9 cellular contexts compared by ENCODE assay signal in genomic region chr21:41953249-41953830, GRCh38. TPM values are rescaled to one million over a fixed set of nuclear protein-coding genes. Genes with fewer than 3 reads are reported as not detected.
A peak's percentile ranks its signal among the peaks of the same experiment; 100 is the strongest.
DNase-seq lines count a peak whose midpoint lies in the region; ATAC-seq, FAIRE-seq and TF ChIP-seq lines count a peak whose summit lies in the region.
"Had no signal": no experiment of that assay in that cellular context is flagged by ENCODE, and none has a peak within 500 bp of the region (broad histone marks: within the 10 kb centered on the region; RNA-seq: fewer than 3 reads in every experiment).

No MANE protein-coding gene starts in this region.

- no peak overlapping the region for H2AFZ ChIP-seq in HepG2 (ENCODE audit: low read length)

- in situ Hi-C loops in HepG2 (cut with HindIII; ENCODE audit: extremely low pct_ligation_motif_present, low pct_unique_long_range_greater_than_20kb) = loop anchor here (10.0 kb wide), 1 partner anchor 161 kb away; no protein-coding TSS in a partner anchor

- 0% methylated on average over 1 of the region's 67 CpGs for WGBS in HepG2 (ENCODE audit: low lambda C conversion rate)
- WGBS in thymus = under 1% methylated on average over 67 of the region's 67 CpGs

- H3K4me3 Mint-ChIP-seq in brain = peak overlapping the region; percentile 70 to 88 (median 75)

- H3K27ac Mint-ChIP-seq in brain = no peak overlapping the region

- H3K4me3 ChIP-seq in HepG2 (replicated peaks in 1 of 3; ENCODE audit: insufficient read depth in 1 of 3, low read depth in 2 of 3, low read length in 3 of 3) = peak overlapping the region; percentile 54 to 75 (median 54)
- H3K4me3 ChIP-seq in thymus (ENCODE audit: low read length) = peak overlapping the region; percentile 50

- TF ChIP-seq RAD21 in HepG2 (CRISPR knock-in tag; IDR thresholded peaks at IDR 0.05) = peak; percentile 23; the same call in 1 of the 2 replicates

- H3K9ac ChIP-seq in HepG2 (ENCODE audit: insufficient read depth, low read depth, low read length) = peak overlapping the region; percentile 72

- H4K20me1 ChIP-seq in HepG2 (ENCODE audit: insufficient read depth, low read length) = no peaks in the 10 kb centered on the region

- no peak for DNase-seq in HepG2 (ENCODE audit: low spot score)
- no peak for DNase-seq in NCI-H2196 (lab: John Stamatoyannopoulos, UW; ENCODE audit: unreplicated experiment)
- DNase-seq in SW480 (ENCODE audit: low spot score) = no peak

- H3K4me2 ChIP-seq in HepG2 (ENCODE audit: low read depth, low read length) = peak overlapping the region; percentile 91

- H3K36me3 Mint-ChIP-seq in brain = no peaks in the 10 kb centered on the region

- H3K9me3 ChIP-seq in HepG2 (ENCODE audit: low read length) (no peaks in the 10 kb centered on the region), thymus (ENCODE audit: control insufficient read depth) (peaks cover 1% of the 10 kb centered on the region)

- H3K4me1 ChIP-seq in HepG2 (ENCODE audit: insufficient read depth, low read length) (peaks cover 76% of the 10 kb centered on the region), thymus (ENCODE audit: control insufficient read depth, insufficient read depth, low read length) (peaks cover 17% of the 10 kb centered on the region)

- peaks cover 24% of the 10 kb centered on the region for H3K79me2 ChIP-seq in HepG2 (ENCODE audit: insufficient read depth, low read length)

- H3K27ac ChIP-seq in HepG2 (ENCODE audit: extremely low read length, insufficient read depth, low read length) (peak overlapping the region; percentile 48), thymus (ENCODE audit: low read depth) (peak overlapping the region; percentile 55)

- peaks cover 21% of the 10 kb centered on the region for H3K27me3 Mint-ChIP-seq in brain

- no peak for TF ChIP-seq CTCF in brain (conservative IDR thresholded peaks at IDR 0.05)
- no peak for TF ChIP-seq CTCF in HepG2 (CRISPR knock-in tag; IDR thresholded peaks at IDR 0.05)

- TF ChIP-seq EP300 in HepG2 (IDR thresholded peaks at IDR 0.05; ENCODE audit: low read depth in 2 of 2, low read length in 2 of 2) = no peak
- TF ChIP-seq EP300 in HepG2 (CRISPR knock-in tag; IDR thresholded peaks at IDR 0.05; ENCODE audit: borderline replicate concordance) = no peak

- no peak for TF ChIP-seq POLR2A in HepG2 (IDR thresholded peaks at IDR 0.05; ENCODE audit: insufficient read depth in 1 of 2, low read depth in 2 of 2, low read length in 2 of 2)

- POLR2A ChIA-PET in HepG2 (lab: Yijun Ruan, JAX) = interaction anchor here (1.8 to 2.4 kb wide), 2 partner anchors 21 to 27 kb away, joined by 8 to 11 read pairs; no protein-coding TSS in a partner anchor

- ATAC-seq in GM18868 (IDR thresholded peaks at IDR 0.05; ENCODE audit: unreplicated experiment) (peak; percentile 13), HG03103 (IDR thresholded peaks at IDR 0.05; ENCODE audit: low read depth, unreplicated experiment) (peak; percentile 27), HepG2 (peak; percentile 13), HG03039 (IDR thresholded peaks at IDR 0.05; ENCODE audit: unreplicated experiment) (no peak)

- BruUV-seq in HepG2 (replicated peaks; lab: Mats Ljungman, UMichigan) = no TSS peak

- intact Hi-C loops in HepG2 (cut with micrococcal nuclease; ENCODE audit: unreplicated experiment) = no loop called here

- CTCF ChIA-PET in HepG2 (lab: Yijun Ruan, JAX; ENCODE audit: low intra/inter-chr PET ratio, low total read pairs) = no interaction called here

- FAIRE-seq in HepG2 (lab: Jason Lieb, UNC) = no peak
- FAIRE-seq: TTC549 had no signal

- peaks cover 53% of the 10 kb centered on the region for H3K4me1 Mint-ChIP-seq in brain

- H3K27me3 ChIP-seq in HepG2 (ENCODE audit: control insufficient read depth in 1 of 2, insufficient read depth in 2 of 2, low read length in 2 of 2) = no peaks in the 10 kb centered on the region
- H3K27me3 ChIP-seq in thymus (ENCODE audit: control insufficient read depth, insufficient read depth) = peaks cover 16% of the 10 kb centered on the region

- peaks cover 0 to 6% (median 0%) of the 10 kb centered on the region in 5 experiments for H3K9me3 Mint-ChIP-seq in brain

- no peaks in the 10 kb centered on the region for H3K36me3 ChIP-seq in HepG2 (replicated peaks in 1 of 2; ENCODE audit: control insufficient read depth in 1 of 2, insufficient read depth in 2 of 2, low read length in 2 of 2)
- H3K36me3 ChIP-seq in thymus (ENCODE audit: control insufficient read depth, insufficient read depth) = no peaks in the 10 kb centered on the region

TF ChIP-seq in HepG2, 621 proteins besides CTCF, POLR2A, EP300 and RAD21 (continues in another document):
- no peak for TF ChIP-seq TFDP2 (CRISPR knock-in tag; IDR thresholded peaks at IDR 0.05)
- TF ChIP-seq MEIS1 (CRISPR knock-in tag; IDR thresholded peaks at IDR 0.05; ENCODE audit: borderline replicate concordance) = no peak
- TF ChIP-seq ZSCAN21 (CRISPR knock-in tag; IDR thresholded peaks at IDR 0.05; ENCODE audit: borderline replicate concordance) = 0 out of 2 replicates have a peak, but pooled peaks have one; percentile 54
- no peak for TF ChIP-seq ZBTB1 (CRISPR knock-in tag; IDR thresholded peaks at IDR 0.05; ENCODE audit: borderline replicate concordance)
- no peak for TF ChIP-seq MIER2 (CRISPR knock-in tag; IDR thresholded peaks at IDR 0.05)
- TF ChIP-seq ZNF605 (CRISPR knock-in tag; IDR thresholded peaks at IDR 0.05) = no peak
- TF ChIP-seq SIX4 (CRISPR knock-in tag; IDR thresholded peaks at IDR 0.05) = no peak
- 0 out of 2 replicates have a peak, but pooled peaks have one; percentile 29 for TF ChIP-seq HOXD1 (CRISPR knock-in tag; IDR thresholded peaks at IDR 0.05)
- TF ChIP-seq KAT8 (CRISPR knock-in tag; IDR thresholded peaks at IDR 0.05) = no peak
- TF ChIP-seq HHEX (CRISPR knock-in tag; IDR thresholded peaks at IDR 0.05) = no peak

RNA-seq across cellular contexts. Expression of gene C2CD2, which starts 0.5 kb away (rescaled TPM):
- 6.0 TPM for polyA plus RNA-seq in brain (ENCODE audit: insufficient read depth, low read depth, low replicate concordance)
- total RNA-seq in HepG2 (2016; rRNA removed; fragmentation: Illumina TruSeq; extraction: Trizol) = 10.4 and 12.5 TPM in 2 replicates
- 7.3 and 11.5 TPM in 2 replicates for total RNA-seq in HepG2 (2016; cell fraction: cytosol; rRNA removed; fragmentation: Illumina TruSeq; extraction: Trizol; ENCODE audit: low read depth)
- total RNA-seq in HepG2 (2016; cell fraction: insoluble cytoplasmic fraction; rRNA removed; fragmentation: Illumina TruSeq; extraction: Trizol) = 10.9 and 12.2 TPM in 2 replicates
- total RNA-seq in HepG2 (2016; cell fraction: membrane; rRNA removed; fragmentation: Illumina TruSeq; extraction: Trizol) = 9.5 and 12.2 TPM in 2 replicates
- 14.5 and 19.4 TPM in 2 replicates for total RNA-seq in HepG2 (2016; cell fraction: nucleus; rRNA removed; fragmentation: Illumina TruSeq; extraction: Trizol)
- polyA plus RNA-seq in HepG2 (2011; rRNA removed) = 19.5 and 19.7 TPM in 2 replicates
- 11.6 and 12.9 TPM in 2 replicates for polyA plus RNA-seq in HepG2 (2011; cell fraction: cytosol; rRNA removed)
- polyA plus RNA-seq in HepG2 (2011; cell fraction: nucleus; rRNA removed) = 29.5 and 36.3 TPM in 2 replicates
- 8.1 and 8.7 TPM in 2 replicates for polyA plus RNA-seq in HepG2 (2012)
- 1.3 and 1.9 TPM in 2 replicates for polyA plus RNA-seq in HepG2 (2016; cell fraction: cytosol; fragmentation: Illumina TruSeq; extraction: Trizol; ENCODE audit: low read depth)
- 7.6 and 8.0 TPM in 2 replicates for polyA plus RNA-seq in HepG2 (2016; cell fraction: insoluble cytoplasmic fraction; fragmentation: Illumina TruSeq; extraction: Trizol; ENCODE audit: low read depth)
- 3.9 and 4.6 TPM in 2 replicates for polyA plus RNA-seq in HepG2 (2016; cell fraction: membrane; fragmentation: Illumina TruSeq; extraction: Trizol; ENCODE audit: low read depth)
- 22.5 and 23.5 TPM in 2 replicates for polyA plus RNA-seq in HepG2 (2016; cell fraction: nucleus; fragmentation: Illumina TruSeq; extraction: Trizol; ENCODE audit: insufficient read depth, low read depth)
- 80.5 and 82.8 TPM in 2 replicates for polyA minus RNA-seq in HepG2 (2011; rRNA and poly(A)+ RNA removed; ENCODE audit: low replicate concordance)
- polyA minus RNA-seq in HepG2 (2011; cell fraction: cytosol; rRNA and poly(A)+ RNA removed) = 15.5 and 21.5 TPM in 2 replicates
- polyA minus RNA-seq in HepG2 (2011; cell fraction: nucleus; rRNA and poly(A)+ RNA removed) = 34.5 and 38.3 TPM in 2 replicates
- 11.3 TPM for polyA plus RNA-seq in thymus

RNA-seq across cellular contexts. Expression of gene ZBTB21, which starts 56.8 kb away (rescaled TPM):
- 8.6 TPM for polyA plus RNA-seq in brain (ENCODE audit: insufficient read depth, low read depth, low replicate concordance)
- 6.1 and 7.7 TPM in 2 replicates for total RNA-seq in HepG2 (2016; rRNA removed; fragmentation: Illumina TruSeq; extraction: Trizol)
- 0.97 and 1.3 TPM in 2 replicates for total RNA-seq in HepG2 (2016; cell fraction: cytosol; rRNA removed; fragmentation: Illumina TruSeq; extraction: Trizol; ENCODE audit: low read depth)
- 5.5 and 8.3 TPM in 2 replicates for total RNA-seq in HepG2 (2016; cell fraction: insoluble cytoplasmic fraction; rRNA removed; fragmentation: Illumina TruSeq; extraction: Trizol)
- total RNA-seq in HepG2 (2016; cell fraction: membrane; rRNA removed; fragmentation: Illumina TruSeq; extraction: Trizol) = 3.0 and 3.4 TPM in 2 replicates
- 8.5 and 10.3 TPM in 2 replicates for total RNA-seq in HepG2 (2016; cell fraction: nucleus; rRNA removed; fragmentation: Illumina TruSeq; extraction: Trizol)
- polyA plus RNA-seq in HepG2 (2011; rRNA removed) = 2.5 and 4.5 TPM in 2 replicates
- polyA plus RNA-seq in HepG2 (2011; cell fraction: cytosol; rRNA removed) = 1.6 and 2.3 TPM in 2 replicates
- polyA plus RNA-seq in HepG2 (2011; cell fraction: nucleus; rRNA removed) = 4.3 and 8.3 TPM in 2 replicates
- 3.7 and 5.1 TPM in 2 replicates for polyA plus RNA-seq in HepG2 (2012)
- polyA plus RNA-seq in HepG2 (2016; cell fraction: cytosol; fragmentation: Illumina TruSeq; extraction: Trizol; ENCODE audit: low read depth) = 0.25 TPM in 2 replicates
- 5.7 and 5.8 TPM in 2 replicates for polyA plus RNA-seq in HepG2 (2016; cell fraction: insoluble cytoplasmic fraction; fragmentation: Illumina TruSeq; extraction: Trizol; ENCODE audit: low read depth)
- 0.60 and 0.90 TPM in 2 replicates for polyA plus RNA-seq in HepG2 (2016; cell fraction: membrane; fragmentation: Illumina TruSeq; extraction: Trizol; ENCODE audit: low read depth)
- polyA plus RNA-seq in HepG2 (2016; cell fraction: nucleus; fragmentation: Illumina TruSeq; extraction: Trizol; ENCODE audit: insufficient read depth, low read depth) = 8.0 and 9.0 TPM in 2 replicates
- 6.1 and 21.7 TPM in 2 replicates for polyA minus RNA-seq in HepG2 (2011; rRNA and poly(A)+ RNA removed; ENCODE audit: low replicate concordance)
- polyA minus RNA-seq in HepG2 (2011; cell fraction: cytosol; rRNA and poly(A)+ RNA removed) = 4.0 and 6.0 TPM in 2 replicates
- polyA minus RNA-seq in HepG2 (2011; cell fraction: nucleus; rRNA and poly(A)+ RNA removed) = 14.5 and 16.0 TPM in 2 replicates
- polyA plus RNA-seq in thymus = 7.9 TPM
